ENCODE assay signal across 11 cellular contexts in genomic region chr5:173238312-173239232, GRCh38. TPM values are rescaled to one million over a fixed set of nuclear protein-coding genes. Genes with fewer than 3 reads are reported as not detected.
DNase-seq lines count a peak whose midpoint lies in the region; ATAC-seq and TF ChIP-seq lines count a peak whose summit lies in the region.
"Had no signal": no experiment of that assay in that cellular context is flagged by ENCODE, and none has a peak within 500 bp of the region (broad histone marks: within the 10 kb centered on the region; RNA-seq: fewer than 3 reads in every experiment).

No MANE protein-coding gene starts in this region.

- CTCF ChIA-PET in activated CD8-positive, alpha-beta memory T cell treated with anti-CD3 and anti-CD28 coated beads, Interleukin-2, amount 10 ng/mL, durations not matched to agents 7 days and 5 days (lab: Charles Lee), result no interaction called here

- peaks cover 96% of the 10 kb centered on the region for H3K27me3 Mint-ChIP-seq in activated CD8-positive, alpha-beta memory T cell treated with anti-CD3 and anti-CD28 coated beads, Interleukin-2, amount 10 ng/mL, durations not matched to agents 7 days and 5 days
- H3K27me3 Mint-ChIP-seq in stimulated activated memory B cell treated with anti-CD40 and anti-IgM and Interleukin-4, amounts not matched to agents 10 μg/mL and 1 μg/mL and 100 μg/mL, for 72 hours, result peaks cover 100% of the 10 kb centered on the region

- TF ChIP-seq CTCF in omental fat pad (IDR thresholded peaks at IDR 0.05) (no peak), dorsolateral prefrontal cortex (IDR thresholded peaks at IDR 0.05 in 54 of 56, conservative IDR thresholded peaks at IDR 0.05 in 2 of 56; ENCODE audit: low read depth in 1 of 56, partially characterized antibody in 56 of 56) (no peak)

- H3K4me1 Mint-ChIP-seq in activated CD8-positive, alpha-beta memory T cell treated with anti-CD3 and anti-CD28 coated beads, Interleukin-2, amount 10 ng/mL, durations not matched to agents 7 days and 5 days, result peaks cover 10% of the 10 kb centered on the region
- peaks cover 44% of the 10 kb centered on the region for H3K4me1 Mint-ChIP-seq in stimulated activated memory B cell treated with anti-CD40 and anti-IgM and Interleukin-4, amounts not matched to agents 10 μg/mL and 1 μg/mL and 100 μg/mL, for 72 hours

- H3K27me3 ChIP-seq in dorsolateral prefrontal cortex, result peaks cover 24 to 100% (median 100%) of the 10 kb centered on the region in 45 donors

- H3K9me3 Mint-ChIP-seq in activated CD8-positive, alpha-beta memory T cell treated with anti-CD3 and anti-CD28 coated beads, Interleukin-2, amount 10 ng/mL, durations not matched to agents 7 days and 5 days (ENCODE audit: low read depth), result no peaks in the 10 kb centered on the region
- H3K9me3 Mint-ChIP-seq in stimulated activated memory B cell treated with anti-CD40 and anti-IgM and Interleukin-4, amounts not matched to agents 10 μg/mL and 1 μg/mL and 100 μg/mL, for 72 hours, result no peaks in the 10 kb centered on the region

- H3K4me3 ChIP-seq in iPS-18c (ENCODE audit: insufficient read depth, low read depth, low read length) (peak overlapping the region; percentile 34; the same call in 1 of the 2 replicates), dorsolateral prefrontal cortex (peak overlapping the region in 27 of 59 donors; percentile 2 to 54 (median 22))

- H3K36me3 Mint-ChIP-seq in activated CD8-positive, alpha-beta memory T cell treated with anti-CD3 and anti-CD28 coated beads, Interleukin-2, amount 10 ng/mL, durations not matched to agents 7 days and 5 days, result peaks cover 3% of the 10 kb centered on the region
- H3K36me3 Mint-ChIP-seq in stimulated activated memory B cell treated with anti-CD40 and anti-IgM and Interleukin-4, amounts not matched to agents 10 μg/mL and 1 μg/mL and 100 μg/mL, for 72 hours, result no peaks in the 10 kb centered on the region

- peak overlapping the region; percentile 46 for H3K4me3 Mint-ChIP-seq in activated CD8-positive, alpha-beta memory T cell treated with anti-CD3 and anti-CD28 coated beads, Interleukin-2, amount 10 ng/mL, durations not matched to agents 7 days and 5 days
- peak overlapping the region; percentile 45 for H3K4me3 Mint-ChIP-seq in stimulated activated memory B cell treated with anti-CD40 and anti-IgM and Interleukin-4, amounts not matched to agents 10 μg/mL and 1 μg/mL and 100 μg/mL, for 72 hours

- no peak for ATAC-seq in activated CD8-positive, alpha-beta memory T cell treated with anti-CD3 and anti-CD28 coated beads, Interleukin-2, amount 10 ng/mL, durations not matched to agents 7 days and 5 days
- ATAC-seq in SK-N-SH treated with all-trans-retinoic acid at 6 μM for 48 hours (peak; percentile 41), omental fat pad (ENCODE audit: low FRiP score) (no peak)
- ATAC-seq in stimulated activated memory B cell treated with anti-CD40 and anti-IgM and Interleukin-4, amounts not matched to agents 10 μg/mL and 1 μg/mL and 100 μg/mL, for 72 hours, result no peak

- no peak for DNase-seq in activated CD8-positive, alpha-beta memory T cell treated with anti-CD3 and anti-CD28 coated beads, Interleukin-2, amount 10 ng/mL, durations not matched to agents 7 days and 5 days
- no peak for DNase-seq in activated CD8-positive, alpha-beta memory T cell treated with anti-CD3 and anti-CD28 coated beads, Interleukin-2, amount 50 U/mL, for 4 hours
- no peak for DNase-seq in omental fat pad (ENCODE audit: low spot score)
- DNase-seq in dorsolateral prefrontal cortex, result no peak
- no peak for DNase-seq in NCI-H2227 treated with DMSO at 0.1 percent for 48 hours (lab: John Stamatoyannopoulos, UW)
- DNase-seq: COR-L47, T-helper 9 cell had no signal

- H3K27ac Mint-ChIP-seq in activated CD8-positive, alpha-beta memory T cell treated with anti-CD3 and anti-CD28 coated beads, Interleukin-2, amount 10 ng/mL, durations not matched to agents 7 days and 5 days, result peak overlapping the region; percentile 25
- no peak overlapping the region for H3K27ac Mint-ChIP-seq in stimulated activated memory B cell treated with anti-CD40 and anti-IgM and Interleukin-4, amounts not matched to agents 10 μg/mL and 1 μg/mL and 100 μg/mL, for 72 hours

- intact Hi-C loops in dorsolateral prefrontal cortex (cut with DNase I), result no loop called here

- H3K9me3 ChIP-seq in iPS-18c (ENCODE audit: control insufficient read depth, insufficient read depth, low read length), result peaks cover 4% of the 10 kb centered on the region

- H3K27ac ChIP-seq in dorsolateral prefrontal cortex, result no peak overlapping the region
- H3K27ac ChIP-seq: KMS-11 had no signal

TF ChIP-seq in SK-N-SH treated with all-trans-retinoic acid at 6 μM for 48 hours, 23 proteins besides CTCF, POLR2A, EP300 and RAD21:
- TF ChIP-seq ZNF8 (CRISPR knock-in tag; IDR thresholded peaks at IDR 0.05) (no peak), RARB (CRISPR knock-in tag; IDR thresholded peaks at IDR 0.05) (no peak), CSRNP3 (CRISPR knock-in tag; IDR thresholded peaks at IDR 0.05) (no peak), ESRRG (CRISPR knock-in tag; IDR thresholded peaks at IDR 0.05) (no peak), SNAI2 (CRISPR knock-in tag; IDR thresholded peaks at IDR 0.05) (no peak), ZC3H10 (CRISPR knock-in tag; IDR thresholded peaks at IDR 0.05) (no peak), OSR1 (CRISPR knock-in tag; IDR thresholded peaks at IDR 0.05) (no peak), ARNTL (CRISPR knock-in tag; IDR thresholded peaks at IDR 0.05; ENCODE audit: borderline replicate concordance, low read depth) (no peak)

RNA-seq across cellular contexts. Expression of gene NKX2-5, which starts 3.6 kb away (rescaled TPM):
- total RNA-seq in activated CD8-positive, alpha-beta memory T cell treated with anti-CD3 and anti-CD28 coated beads, Interleukin-2, amount 10 ng/mL, durations not matched to agents 7 days and 5 days, result not detected
- total RNA-seq in omental fat pad, result 1 to 10 TPM in 1 of 4 donors, under 1 TPM in 1, not detected in 2; 0.56 to 1.1 TPM
- total RNA-seq in dorsolateral prefrontal cortex, result not detected
